Comparison of ENCODE assay signal across 1 cellular context in the genomic region with DNA sequence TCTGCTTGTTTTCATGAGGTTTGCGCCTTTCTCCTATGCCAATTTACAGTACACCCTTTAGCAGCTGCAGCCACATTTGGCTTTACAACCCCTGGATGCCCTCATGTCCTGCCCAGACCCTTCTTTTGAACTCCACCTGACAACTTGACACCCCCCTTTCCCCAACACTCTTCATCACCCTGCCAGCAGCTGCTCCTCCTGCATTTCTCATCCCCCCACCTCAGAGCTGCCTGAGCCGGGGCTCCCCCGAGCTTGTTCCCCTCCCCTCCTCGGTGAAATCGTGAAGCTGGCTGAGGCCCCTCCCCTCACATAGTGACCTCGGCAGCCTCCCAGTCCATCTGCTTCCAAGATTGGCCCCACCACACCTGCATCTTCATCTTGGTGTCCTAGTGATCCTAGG.
TF ChIP-seq lines count a peak whose summit lies in the region.

No MANE protein-coding gene starts in this region.

TF ChIP-seq in HepG2, 621 proteins besides CTCF, POLR2A, EP300 and RAD21:
- TF ChIP-seq, protein P1, sequence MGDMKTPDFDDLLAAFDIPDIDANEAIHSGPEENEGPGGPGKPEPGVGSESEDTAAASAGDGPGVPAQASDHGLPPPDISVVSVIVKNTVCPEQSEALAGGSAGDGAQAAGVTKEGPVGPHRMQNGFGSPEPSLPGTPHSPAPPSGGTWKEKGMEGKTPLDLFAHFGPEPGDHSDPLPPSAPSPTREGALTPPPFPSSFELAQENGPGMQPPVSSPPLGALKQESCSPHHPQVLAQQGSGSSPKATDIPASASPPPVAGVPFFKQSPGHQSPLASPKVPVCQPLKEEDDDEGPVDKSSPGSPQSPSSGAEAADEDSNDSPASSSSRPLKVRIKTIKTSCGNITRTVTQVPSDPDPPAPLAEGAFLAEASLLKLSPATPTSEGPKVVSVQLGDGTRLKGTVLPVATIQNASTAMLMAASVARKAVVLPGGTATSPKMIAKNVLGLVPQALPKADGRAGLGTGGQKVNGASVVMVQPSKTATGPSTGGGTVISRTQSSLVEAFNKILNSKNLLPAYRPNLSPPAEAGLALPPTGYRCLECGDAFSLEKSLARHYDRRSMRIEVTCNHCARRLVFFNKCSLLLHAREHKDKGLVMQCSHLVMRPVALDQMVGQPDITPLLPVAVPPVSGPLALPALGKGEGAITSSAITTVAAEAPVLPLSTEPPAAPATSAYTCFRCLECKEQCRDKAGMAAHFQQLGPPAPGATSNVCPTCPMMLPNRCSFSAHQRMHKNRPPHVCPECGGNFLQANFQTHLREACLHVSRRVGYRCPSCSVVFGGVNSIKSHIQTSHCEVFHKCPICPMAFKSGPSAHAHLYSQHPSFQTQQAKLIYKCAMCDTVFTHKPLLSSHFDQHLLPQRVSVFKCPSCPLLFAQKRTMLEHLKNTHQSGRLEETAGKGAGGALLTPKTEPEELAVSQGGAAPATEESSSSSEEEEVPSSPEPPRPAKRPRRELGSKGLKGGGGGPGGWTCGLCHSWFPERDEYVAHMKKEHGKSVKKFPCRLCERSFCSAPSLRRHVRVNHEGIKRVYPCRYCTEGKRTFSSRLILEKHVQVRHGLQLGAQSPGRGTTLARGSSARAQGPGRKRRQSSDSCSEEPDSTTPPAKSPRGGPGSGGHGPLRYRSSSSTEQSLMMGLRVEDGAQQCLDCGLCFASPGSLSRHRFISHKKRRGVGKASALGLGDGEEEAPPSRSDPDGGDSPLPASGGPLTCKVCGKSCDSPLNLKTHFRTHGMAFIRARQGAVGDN (CRISPR knock-in tag; IDR thresholded peaks at IDR 0.05), result peak; percentile 21; the same call in 1 of the 2 replicates
- no peak for TF ChIP-seq TBP (CRISPR knock-in tag; IDR thresholded peaks at IDR 0.05)
